ENCODE assay signal across 16 cellular contexts in the genomic region with DNA sequence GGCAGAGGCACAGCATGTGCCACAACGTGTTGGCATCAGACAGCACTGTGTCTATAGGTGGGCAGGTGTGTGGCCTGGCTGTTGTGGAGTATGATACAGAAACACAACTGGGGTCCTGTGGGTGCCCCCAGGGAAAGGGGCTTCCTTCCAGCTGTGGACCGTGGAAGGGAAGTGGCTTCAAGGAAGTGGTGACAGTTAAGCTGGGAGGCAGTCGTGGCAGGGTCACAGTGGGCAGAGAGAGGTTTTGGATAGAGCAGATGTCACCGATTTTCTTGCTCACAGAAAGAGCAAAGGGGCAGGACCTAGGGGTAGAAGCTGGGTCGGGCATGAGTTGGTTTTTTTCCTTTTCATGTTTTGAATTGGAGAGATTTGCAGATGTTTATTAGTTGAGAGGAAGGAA. TPM values are rescaled to one million over a fixed set of nuclear protein-coding genes. Genes with fewer than 3 reads are reported as not detected.
A peak's percentile ranks its signal among the peaks of the same experiment; 100 is the strongest.
DNase-seq lines count a peak whose midpoint lies in the region; ATAC-seq, FAIRE-seq and TF ChIP-seq lines count a peak whose summit lies in the region.
"Had no signal": no experiment of that assay in that cellular context is flagged by ENCODE, and none has a peak within 500 bp of the region (broad histone marks: within the 10 kb centered on the region; RNA-seq: fewer than 3 reads in every experiment).

No MANE protein-coding gene starts in this region.

- BruUV-seq in HepG2 (replicated peaks; lab: Mats Ljungman, UMichigan): no TSS peak

- H4K20me1 ChIP-seq in astrocyte (ENCODE audit: insufficient read depth, low read length) (peaks cover 39% of the 10 kb centered on the region), HepG2 (ENCODE audit: insufficient read depth, low read length) (no peaks in the 10 kb centered on the region)

- no peak for TF ChIP-seq RAD21 in HepG2 (CRISPR knock-in tag; IDR thresholded peaks at IDR 0.05)

- peaks cover 3% of the 10 kb centered on the region for H3K36me3 Mint-ChIP-seq in activated CD4-positive, alpha-beta T cell treated with anti-CD3 and anti-CD28 coated beads, Interleukin-2, amount 10 ng/mL, durations not matched to agents 7 days and 5 days (ENCODE audit: low read depth)
- H3K36me3 Mint-ChIP-seq in astrocyte (ENCODE audit: low read depth, unreplicated experiment) (peaks cover 22% of the 10 kb centered on the region), neural crest cell (ENCODE audit: low read depth) (peaks cover 10% of the 10 kb centered on the region)

- POLR2A ChIA-PET in activated CD4-positive, alpha-beta T cell treated with anti-CD3 and anti-CD28 coated beads, Interleukin-2, amount 10 ng/mL, durations not matched to agents 7 days and 5 days (lab: Charles Lee): no interaction called here
- POLR2A ChIA-PET in HepG2 (lab: Yijun Ruan, JAX): interaction anchor here (0.7 kb wide), 1 partner anchor 12 kb away, joined by 3 read pairs; no protein-coding TSS in a partner anchor

- H3K9me3 ChIP-seq in astrocyte (ENCODE audit: insufficient read depth, low read depth, low read length) (no peaks in the 10 kb centered on the region), pancreas (no peaks in the 10 kb centered on the region), HepG2 (ENCODE audit: low read length) (no peaks in the 10 kb centered on the region)
- H3K9me3 ChIP-seq: A549, SJSA1 had no signal

- H3K9ac ChIP-seq in astrocyte (ENCODE audit: low read length): peak overlapping the region; percentile 10
- H3K9ac ChIP-seq in HepG2 (ENCODE audit: insufficient read depth, low read depth, low read length): no peak overlapping the region

- peaks cover 45% of the 10 kb centered on the region for H3K4me1 Mint-ChIP-seq in activated CD4-positive, alpha-beta T cell treated with anti-CD3 and anti-CD28 coated beads, Interleukin-2, amount 10 ng/mL, durations not matched to agents 7 days and 5 days
- H3K4me1 Mint-ChIP-seq in astrocyte (ENCODE audit: low read depth, unreplicated experiment) (peaks cover 17% of the 10 kb centered on the region), neural crest cell (peaks cover 14% of the 10 kb centered on the region)

- no peaks in the 10 kb centered on the region for H3K27me3 ChIP-seq in astrocyte (ENCODE audit: insufficient read depth, low read length)
- H3K27me3 ChIP-seq in pancreas: no peaks in the 10 kb centered on the region
- no peaks in the 10 kb centered on the region for H3K27me3 ChIP-seq in HepG2 (ENCODE audit: control insufficient read depth in 1 of 2, insufficient read depth in 2 of 2, low read length in 2 of 2)
- H3K27me3 ChIP-seq: SJSA1 had no signal

- H3K27ac Mint-ChIP-seq in activated CD4-positive, alpha-beta T cell treated with anti-CD3 and anti-CD28 coated beads, Interleukin-2, amount 10 ng/mL, durations not matched to agents 7 days and 5 days: peak overlapping the region; percentile 68
- H3K27ac Mint-ChIP-seq in astrocyte (ENCODE audit: unreplicated experiment) (peak overlapping the region; percentile 22), neural crest cell (ENCODE audit: unreplicated experiment) (no peak overlapping the region)

- no peaks in the 10 kb centered on the region for H3K27me3 Mint-ChIP-seq in activated CD4-positive, alpha-beta T cell treated with anti-CD3 and anti-CD28 coated beads, Interleukin-2, amount 10 ng/mL, durations not matched to agents 7 days and 5 days
- H3K27me3 Mint-ChIP-seq in astrocyte (ENCODE audit: low read depth, unreplicated experiment) (no peaks in the 10 kb centered on the region), neural crest cell (ENCODE audit: low read depth) (no peaks in the 10 kb centered on the region)

- H3K36me3 ChIP-seq in astrocyte (ENCODE audit: insufficient read depth, low read length): peaks cover 10% of the 10 kb centered on the region
- no peaks in the 10 kb centered on the region for H3K36me3 ChIP-seq in pancreas
- peaks cover 10 to 14% of the 10 kb centered on the region in 2 experiments; a peak in 3 of 5 replicates for H3K36me3 ChIP-seq in HepG2 (replicated peaks in 1 of 2; ENCODE audit: control insufficient read depth in 1 of 2, insufficient read depth in 2 of 2, low read length in 2 of 2)

- H3K4me1 ChIP-seq in astrocyte (ENCODE audit: insufficient read depth, low read length) (peaks cover 7% of the 10 kb centered on the region), pancreas (peaks cover 0 to 8% (median 4%) of the 10 kb centered on the region in 3 donors), HepG2 (ENCODE audit: insufficient read depth, low read length) (peaks cover 14% of the 10 kb centered on the region)
- H3K4me1 ChIP-seq: SJSA1 had no signal

- intact Hi-C loops in pancreas (cut with DNase I) (no loop called here), HepG2 (cut with micrococcal nuclease; ENCODE audit: unreplicated experiment) (no loop called here)

- CTCF ChIA-PET in activated CD4-positive, alpha-beta T cell treated with anti-CD3 and anti-CD28 coated beads, Interleukin-2, amount 10 ng/mL, durations not matched to agents 7 days and 5 days (lab: Charles Lee): interaction anchor here (0.6 to 6.0 kb wide), 7 partner anchors 10 to 247 kb away, joined by 3 to 48 read pairs (median 3); no protein-coding TSS in a partner anchor
- CTCF ChIA-PET in HepG2 (lab: Yijun Ruan, JAX; ENCODE audit: low intra/inter-chr PET ratio, low total read pairs): no interaction called here

- no peak for TF ChIP-seq POLR2A in GM12891 (IDR thresholded peaks at IDR 0.05; ENCODE audit: low read depth, low read length)
- TF ChIP-seq POLR2A in HepG2 (IDR thresholded peaks at IDR 0.05; ENCODE audit: insufficient read depth in 1 of 2, low read depth in 2 of 2, low read length in 2 of 2): no peak

- FAIRE-seq in GM12891 (lab: Jason Lieb, UNC) (no peak), astrocyte (lab: Jason Lieb, UNC) (no peak), pancreas (lab: Jason Lieb, UNC) (no peak), HepG2 (lab: Jason Lieb, UNC) (no peak)
- FAIRE-seq: A549 had no signal

- 54 to 57% methylated on average over 5 of the region's 5 CpGs for WGBS in pancreas, 2 donors
- WGBS in HepG2 (ENCODE audit: low lambda C conversion rate): 84% methylated on average over 5 of the region's 5 CpGs

- no peak overlapping the region for H3K4me3 Mint-ChIP-seq in activated CD4-positive, alpha-beta T cell treated with anti-CD3 and anti-CD28 coated beads, Interleukin-2, amount 10 ng/mL, durations not matched to agents 7 days and 5 days
- H3K4me3 Mint-ChIP-seq in astrocyte (ENCODE audit: unreplicated experiment) (no peak overlapping the region), neural crest cell (peak overlapping the region; percentile 21)

- H3K4me2 ChIP-seq in astrocyte (ENCODE audit: low read length) (no peak overlapping the region), HepG2 (ENCODE audit: low read depth, low read length) (no peak overlapping the region)
- H3K4me2 ChIP-seq: A549 had no signal

- no peak for DNase-seq in activated CD4-positive, alpha-beta T cell treated with anti-CD3 and anti-CD28 coated beads, Interleukin-2, amount 10 ng/mL, durations not matched to agents 7 days and 5 days
- DNase-seq in activated CD4-positive, alpha-beta T cell treated with anti-CD3 and anti-CD28 coated beads, Interleukin-2, amount 50 U/mL, for 48 hours: no peak
- DNase-seq in GM12891 (ENCODE audit: insufficient read length, low spot score) (no peak), astrocyte (ENCODE audit: low read depth) (no peak), neural crest cell (ENCODE audit: low read depth, low spot score) (no peak), pancreas (no peak), HepG2 (ENCODE audit: low spot score) (no peak)
- DNase-seq: erythroblast; head of caudate nucleus; KBM-7; NCI-H1436; NCI-H345; stimulated activated CD4-positive, alpha-beta T cell treated with anti-CD3 and anti-CD28 coated beads, Interleukin-1b, Interleukin-23, amount 100 ng/mL, for 48 hours had no signal

- ATAC-seq in pancreas (no peak), HepG2 (no peak), GM21515 (IDR thresholded peaks at IDR 0.05; ENCODE audit: unreplicated experiment) (no peak)
- ATAC-seq: A549 had no signal

- TF ChIP-seq EP300 in HepG2 (IDR thresholded peaks at IDR 0.05; ENCODE audit: low read depth in 2 of 2, low read length in 2 of 2): no peak
- no peak for TF ChIP-seq EP300 in HepG2 (CRISPR knock-in tag; IDR thresholded peaks at IDR 0.05; ENCODE audit: borderline replicate concordance)

- H3K4me3 ChIP-seq in astrocyte (ENCODE audit: insufficient read depth, low read depth, low read length) (no peak overlapping the region), pancreas (no peak overlapping the region), HepG2 (replicated peaks in 1 of 3; ENCODE audit: insufficient read depth in 1 of 3, low read depth in 2 of 3, low read length in 3 of 3) (no peak overlapping the region)
- H3K4me3 ChIP-seq: A549, SJSA1 had no signal

- H2AFZ ChIP-seq in astrocyte (ENCODE audit: low read depth, low read length) (no peak overlapping the region), HepG2 (ENCODE audit: low read length) (no peak overlapping the region)

- H3K27ac ChIP-seq in astrocyte (ENCODE audit: low read depth, low read length): no peak overlapping the region
- no peak overlapping the region for H3K27ac ChIP-seq in pancreas
- no peak overlapping the region for H3K27ac ChIP-seq in HepG2 (ENCODE audit: extremely low read length, insufficient read depth, low read length)
- H3K27ac ChIP-seq: A549, SJSA1 had no signal

- no peak for TF ChIP-seq CTCF in astrocyte (IDR thresholded peaks at IDR 0.05; ENCODE audit: insufficient read depth, low read depth, low read length)
- no peak for TF ChIP-seq CTCF in neural crest cell (conservative IDR thresholded peaks at IDR 0.05)
- TF ChIP-seq CTCF in pancreas (IDR thresholded peaks at IDR 0.05): no peak
- no peak for TF ChIP-seq CTCF in HepG2 (CRISPR knock-in tag; IDR thresholded peaks at IDR 0.05)

- in situ Hi-C loops in HepG2 (cut with HindIII; ENCODE audit: extremely low pct_ligation_motif_present, low pct_unique_long_range_greater_than_20kb): no loop called here

- H3K9me3 Mint-ChIP-seq in activated CD4-positive, alpha-beta T cell treated with anti-CD3 and anti-CD28 coated beads, Interleukin-2, amount 10 ng/mL, durations not matched to agents 7 days and 5 days: no peaks in the 10 kb centered on the region
- H3K9me3 Mint-ChIP-seq in astrocyte (ENCODE audit: unreplicated experiment): no peaks in the 10 kb centered on the region
- no peaks in the 10 kb centered on the region for H3K9me3 Mint-ChIP-seq in neural crest cell

- H3K79me2 ChIP-seq in astrocyte (ENCODE audit: insufficient read depth, low read length) (peaks cover 22% of the 10 kb centered on the region), HepG2 (ENCODE audit: insufficient read depth, low read length) (no peaks in the 10 kb centered on the region)

RNA-seq across cellular contexts. Expression of a gene that starts 11.2 kb away (rescaled TPM):
- total RNA-seq in activated CD4-positive, alpha-beta T cell treated with anti-CD3 and anti-CD28 coated beads, Interleukin-2, amount 10 ng/mL, durations not matched to agents 7 days and 5 days: 10 to 100 TPM; 18.4 to 19.0 TPM
- 18.0 TPM for polyA plus RNA-seq in GM12891 (2012; ENCODE audit: low read depth, missing spikeins)
- 21.1 and 22.6 TPM in 2 replicates for total RNA-seq in astrocyte
- 7.7 and 8.0 TPM in 2 replicates for total RNA-seq in neural crest cell
- total RNA-seq in pancreas: 10 to 100 TPM in 4 of 6 donors, 1 to 10 TPM in 2; 8.6 to 12.5 (median 11.4) TPM
- 10 to 100 TPM in 1 of 2 donors, 1 to 10 TPM in 1; 9.5 to 10.3 TPM for polyA plus RNA-seq in pancreas
- total RNA-seq in HepG2 (2016; rRNA removed; fragmentation: Illumina TruSeq; extraction: Trizol): 6.3 and 11.4 TPM in 2 replicates
- total RNA-seq in HepG2 (2016; cell fraction: cytosol; rRNA removed; fragmentation: Illumina TruSeq; extraction: Trizol; ENCODE audit: low read depth): 3.1 and 3.3 TPM in 2 replicates
- total RNA-seq in HepG2 (2016; cell fraction: insoluble cytoplasmic fraction; rRNA removed; fragmentation: Illumina TruSeq; extraction: Trizol): 6.8 and 11.0 TPM in 2 replicates
- total RNA-seq in HepG2 (2016; cell fraction: membrane; rRNA removed; fragmentation: Illumina TruSeq; extraction: Trizol): 6.6 and 6.9 TPM in 2 replicates
- 9.5 and 9.8 TPM in 2 replicates for total RNA-seq in HepG2 (2016; cell fraction: nucleus; rRNA removed; fragmentation: Illumina TruSeq; extraction: Trizol)
- 32.0 and 41.3 TPM in 2 replicates for polyA plus RNA-seq in HepG2 (2011; rRNA removed)
- polyA plus RNA-seq in HepG2 (2011; cell fraction: cytosol; rRNA removed): 40.6 and 43.1 TPM in 2 replicates
- polyA plus RNA-seq in HepG2 (2011; cell fraction: nucleus; rRNA removed): 24.2 and 26.2 TPM in 2 replicates
- 8.4 and 8.8 TPM in 2 replicates for polyA plus RNA-seq in HepG2 (2012)
- 2.0 and 3.1 TPM in 2 replicates for polyA plus RNA-seq in HepG2 (2016; cell fraction: cytosol; fragmentation: Illumina TruSeq; extraction: Trizol; ENCODE audit: low read depth)
- 6.2 and 7.6 TPM in 2 replicates for polyA plus RNA-seq in HepG2 (2016; cell fraction: insoluble cytoplasmic fraction; fragmentation: Illumina TruSeq; extraction: Trizol; ENCODE audit: low read depth)
- 4.8 and 5.1 TPM in 2 replicates for polyA plus RNA-seq in HepG2 (2016; cell fraction: membrane; fragmentation: Illumina TruSeq; extraction: Trizol; ENCODE audit: low read depth)
- polyA plus RNA-seq in HepG2 (2016; cell fraction: nucleus; fragmentation: Illumina TruSeq; extraction: Trizol; ENCODE audit: insufficient read depth, low read depth): 14.8 and 15.7 TPM in 2 replicates
- polyA minus RNA-seq in HepG2 (2011; rRNA and poly(A)+ RNA removed; ENCODE audit: low replicate concordance): 9.3 and 112 TPM in 2 replicates
- 19.9 and 21.3 TPM in 2 replicates for polyA minus RNA-seq in HepG2 (2011; cell fraction: cytosol; rRNA and poly(A)+ RNA removed)
- polyA minus RNA-seq in HepG2 (2011; cell fraction: nucleus; rRNA and poly(A)+ RNA removed): 9.7 and 16.2 TPM in 2 replicates

RNA-seq across cellular contexts. Expression of a gene that starts 14.3 kb away (rescaled TPM):
- total RNA-seq in activated CD4-positive, alpha-beta T cell treated with anti-CD3 and anti-CD28 coated beads, Interleukin-2, amount 10 ng/mL, durations not matched to agents 7 days and 5 days: 10 to 100 TPM; 21.7 to 22.4 TPM
- 13.1 TPM for polyA plus RNA-seq in GM12891 (2012; ENCODE audit: low read depth, missing spikeins)
- total RNA-seq in astrocyte (42.3 and 42.5 TPM in 2 replicates), neural crest cell (78.1 and 84.7 TPM in 2 replicates), pancreas (10 to 100 TPM in 1 of 6 donors, 1 to 10 TPM in 5; 3.8 to 13.5 (median 4.6) TPM), HepG2 (2016; rRNA removed; fragmentation: Illumina TruSeq; extraction: Trizol) (7.4 and 13.7 TPM in 2 replicates)
- polyA plus RNA-seq in pancreas (10 to 100 TPM; 10.1 to 26.8 TPM), HepG2 (2011; rRNA removed) (6.0 and 10.1 TPM in 2 replicates)
- 0.88 and 1.0 TPM in 2 replicates for total RNA-seq in HepG2 (2016; cell fraction: cytosol; rRNA removed; fragmentation: Illumina TruSeq; extraction: Trizol; ENCODE audit: low read depth)
- total RNA-seq in HepG2 (2016; cell fraction: insoluble cytoplasmic fraction; rRNA removed; fragmentation: Illumina TruSeq; extraction: Trizol): 7.5 and 14.8 TPM in 2 replicates
- 3.5 and 3.7 TPM in 2 replicates for total RNA-seq in HepG2 (2016; cell fraction: membrane; rRNA removed; fragmentation: Illumina TruSeq; extraction: Trizol)
- 7.2 and 8.5 TPM in 2 replicates for total RNA-seq in HepG2 (2016; cell fraction: nucleus; rRNA removed; fragmentation: Illumina TruSeq; extraction: Trizol)
- 4.8 and 8.3 TPM in 2 replicates for polyA plus RNA-seq in HepG2 (2011; cell fraction: cytosol; rRNA removed)
- 32.6 and 42.1 TPM in 2 replicates for polyA plus RNA-seq in HepG2 (2011; cell fraction: nucleus; rRNA removed)
- polyA plus RNA-seq in HepG2 (2012): 6.0 and 7.5 TPM in 2 replicates
- polyA plus RNA-seq in HepG2 (2016; cell fraction: cytosol; fragmentation: Illumina TruSeq; extraction: Trizol; ENCODE audit: low read depth): 0.59 and 0.62 TPM in 2 replicates
- 8.3 and 8.7 TPM in 2 replicates for polyA plus RNA-seq in HepG2 (2016; cell fraction: insoluble cytoplasmic fraction; fragmentation: Illumina TruSeq; extraction: Trizol; ENCODE audit: low read depth)
- polyA plus RNA-seq in HepG2 (2016; cell fraction: membrane; fragmentation: Illumina TruSeq; extraction: Trizol; ENCODE audit: low read depth): 2.0 and 2.5 TPM in 2 replicates
- 18.4 and 19.3 TPM in 2 replicates for polyA plus RNA-seq in HepG2 (2016; cell fraction: nucleus; fragmentation: Illumina TruSeq; extraction: Trizol; ENCODE audit: insufficient read depth, low read depth)
- 9.2 and 19.5 TPM in 2 replicates for polyA minus RNA-seq in HepG2 (2011; rRNA and poly(A)+ RNA removed; ENCODE audit: low replicate concordance)
- 8.9 and 9.6 TPM in 2 replicates for polyA minus RNA-seq in HepG2 (2011; cell fraction: cytosol; rRNA and poly(A)+ RNA removed)
- polyA minus RNA-seq in HepG2 (2011; cell fraction: nucleus; rRNA and poly(A)+ RNA removed): 6.3 and 7.0 TPM in 2 replicates

RNA-seq across cellular contexts. Expression of a gene that starts 19.9 kb away (rescaled TPM):
- total RNA-seq in activated CD4-positive, alpha-beta T cell treated with anti-CD3 and anti-CD28 coated beads, Interleukin-2, amount 10 ng/mL, durations not matched to agents 7 days and 5 days: 10 to 100 TPM; 26.5 to 26.6 TPM
- 10.9 TPM for polyA plus RNA-seq in GM12891 (2012; ENCODE audit: low read depth, missing spikeins)
- total RNA-seq in astrocyte: 15.4 and 18.7 TPM in 2 replicates
- total RNA-seq in neural crest cell: 33.4 and 35.2 TPM in 2 replicates
- 10 to 100 TPM in 1 of 6 donors, 1 to 10 TPM in 5; 6.5 to 10.6 (median 8.3) TPM for total RNA-seq in pancreas
- polyA plus RNA-seq in pancreas: 10 to 100 TPM; 12.8 to 17.9 TPM
- 3.6 and 5.6 TPM in 2 replicates for total RNA-seq in HepG2 (2016; rRNA removed; fragmentation: Illumina TruSeq; extraction: Trizol)
- total RNA-seq in HepG2 (2016; cell fraction: cytosol; rRNA removed; fragmentation: Illumina TruSeq; extraction: Trizol; ENCODE audit: low read depth): 7.1 and 10.5 TPM in 2 replicates
- 3.1 and 5.4 TPM in 2 replicates for total RNA-seq in HepG2 (2016; cell fraction: insoluble cytoplasmic fraction; rRNA removed; fragmentation: Illumina TruSeq; extraction: Trizol)
- total RNA-seq in HepG2 (2016; cell fraction: membrane; rRNA removed; fragmentation: Illumina TruSeq; extraction: Trizol): 4.3 and 6.1 TPM in 2 replicates
- 6.3 and 8.6 TPM in 2 replicates for total RNA-seq in HepG2 (2016; cell fraction: nucleus; rRNA removed; fragmentation: Illumina TruSeq; extraction: Trizol)
- polyA plus RNA-seq in HepG2 (2011; rRNA removed): 3.2 and 3.8 TPM in 2 replicates
- polyA plus RNA-seq in HepG2 (2011; cell fraction: cytosol; rRNA removed): 1.6 and 2.0 TPM in 2 replicates
- 23.9 and 35.1 TPM in 2 replicates for polyA plus RNA-seq in HepG2 (2011; cell fraction: nucleus; rRNA removed)
- polyA plus RNA-seq in HepG2 (2012): 15.4 and 28.2 TPM in 2 replicates
- 0.57 and 1.4 TPM in 2 replicates for polyA plus RNA-seq in HepG2 (2016; cell fraction: cytosol; fragmentation: Illumina TruSeq; extraction: Trizol; ENCODE audit: low read depth)
- polyA plus RNA-seq in HepG2 (2016; cell fraction: insoluble cytoplasmic fraction; fragmentation: Illumina TruSeq; extraction: Trizol; ENCODE audit: low read depth): 10.9 and 15.4 TPM in 2 replicates
- 2.9 and 3.9 TPM in 2 replicates for polyA plus RNA-seq in HepG2 (2016; cell fraction: membrane; fragmentation: Illumina TruSeq; extraction: Trizol; ENCODE audit: low read depth)
- polyA plus RNA-seq in HepG2 (2016; cell fraction: nucleus; fragmentation: Illumina TruSeq; extraction: Trizol; ENCODE audit: insufficient read depth, low read depth): 43.7 and 55.5 TPM in 2 replicates
- 5.5 and 8.7 TPM in 2 replicates for polyA minus RNA-seq in HepG2 (2011; rRNA and poly(A)+ RNA removed; ENCODE audit: low replicate concordance)
- polyA minus RNA-seq in HepG2 (2011; cell fraction: cytosol; rRNA and poly(A)+ RNA removed): 2.8 and 3.1 TPM in 2 replicates
- polyA minus RNA-seq in HepG2 (2011; cell fraction: nucleus; rRNA and poly(A)+ RNA removed): 7.0 and 11.2 TPM in 2 replicates

RNA-seq across cellular contexts. Expression of a gene that starts 41.3 kb away (rescaled TPM):
- under 1 TPM; 0.22 to 0.31 TPM for total RNA-seq in activated CD4-positive, alpha-beta T cell treated with anti-CD3 and anti-CD28 coated beads, Interleukin-2, amount 10 ng/mL, durations not matched to agents 7 days and 5 days
- polyA plus RNA-seq in GM12891 (2012; ENCODE audit: low read depth, missing spikeins): 0.15 TPM
- total RNA-seq in astrocyte: 5.2 and 5.9 TPM in 2 replicates
- 1.6 and 2.6 TPM in 2 replicates for total RNA-seq in neural crest cell
- total RNA-seq in pancreas: 1 to 10 TPM; 1.6 to 3.2 (median 1.9) TPM
- 1 to 10 TPM; 2.5 to 2.9 TPM for polyA plus RNA-seq in pancreas
- total RNA-seq in HepG2 (2016; rRNA removed; fragmentation: Illumina TruSeq; extraction: Trizol): 0.11 and 0.13 TPM in 2 replicates
- 0.18 and 0.20 TPM in 2 replicates for total RNA-seq in HepG2 (2016; cell fraction: cytosol; rRNA removed; fragmentation: Illumina TruSeq; extraction: Trizol; ENCODE audit: low read depth)
- 0.19 TPM in 1 of 2 replicates, not detected in the other for total RNA-seq in HepG2 (2016; cell fraction: insoluble cytoplasmic fraction; rRNA removed; fragmentation: Illumina TruSeq; extraction: Trizol)
- total RNA-seq in HepG2 (2016; cell fraction: membrane; rRNA removed; fragmentation: Illumina TruSeq; extraction: Trizol): 0.19 and 0.31 TPM in 2 replicates
- total RNA-seq in HepG2 (2016; cell fraction: nucleus; rRNA removed; fragmentation: Illumina TruSeq; extraction: Trizol): not detected in 2 replicates
- polyA plus RNA-seq in HepG2 (2011; rRNA removed): 1.8 and 2.6 TPM in 2 replicates
- 1.5 and 1.6 TPM in 2 replicates for polyA plus RNA-seq in HepG2 (2011; cell fraction: cytosol; rRNA removed)
- polyA plus RNA-seq in HepG2 (2011; cell fraction: nucleus; rRNA removed): 1.7 and 2.3 TPM in 2 replicates
- polyA plus RNA-seq in HepG2 (2012): 0.57 and 0.99 TPM in 2 replicates
- polyA plus RNA-seq in HepG2 (2016; cell fraction: cytosol; fragmentation: Illumina TruSeq; extraction: Trizol; ENCODE audit: low read depth): 0.20 and 0.23 TPM in 2 replicates
- 0.44 and 0.81 TPM in 2 replicates for polyA plus RNA-seq in HepG2 (2016; cell fraction: insoluble cytoplasmic fraction; fragmentation: Illumina TruSeq; extraction: Trizol; ENCODE audit: low read depth)
- polyA plus RNA-seq in HepG2 (2016; cell fraction: membrane; fragmentation: Illumina TruSeq; extraction: Trizol; ENCODE audit: low read depth): 0.44 and 0.47 TPM in 2 replicates
- 0.28 and 0.49 TPM in 2 replicates for polyA plus RNA-seq in HepG2 (2016; cell fraction: nucleus; fragmentation: Illumina TruSeq; extraction: Trizol; ENCODE audit: insufficient read depth, low read depth)
- polyA minus RNA-seq in HepG2 (2011; rRNA and poly(A)+ RNA removed; ENCODE audit: low replicate concordance): 0.94 and 3.5 TPM in 2 replicates
- polyA minus RNA-seq in HepG2 (2011; cell fraction: cytosol; rRNA and poly(A)+ RNA removed): 0.49 and 0.97 TPM in 2 replicates
- 0.25 and 0.77 TPM in 2 replicates for polyA minus RNA-seq in HepG2 (2011; cell fraction: nucleus; rRNA and poly(A)+ RNA removed)

RNA-seq across cellular contexts. Expression of a gene that starts 43.8 kb away (rescaled TPM):
- total RNA-seq in activated CD4-positive, alpha-beta T cell treated with anti-CD3 and anti-CD28 coated beads, Interleukin-2, amount 10 ng/mL, durations not matched to agents 7 days and 5 days: 10 to 100 TPM; 21.8 to 22.1 TPM
- 12.7 TPM for polyA plus RNA-seq in GM12891 (2012; ENCODE audit: low read depth, missing spikeins)
- total RNA-seq in astrocyte (37.7 and 40.7 TPM in 2 replicates), neural crest cell (35.9 and 38.4 TPM in 2 replicates), pancreas (10 to 100 TPM in 4 of 6 donors, 1 to 10 TPM in 2; 9.2 to 14.1 (median 10.7) TPM), HepG2 (2016; rRNA removed; fragmentation: Illumina TruSeq; extraction: Trizol) (20.6 and 33.8 TPM in 2 replicates)
- polyA plus RNA-seq in pancreas (10 to 100 TPM; 22.3 to 29.3 TPM), HepG2 (2011; rRNA removed) (17.3 and 17.7 TPM in 2 replicates)
- 194 and 197 TPM in 2 replicates for total RNA-seq in HepG2 (2016; cell fraction: cytosol; rRNA removed; fragmentation: Illumina TruSeq; extraction: Trizol; ENCODE audit: low read depth)
- total RNA-seq in HepG2 (2016; cell fraction: insoluble cytoplasmic fraction; rRNA removed; fragmentation: Illumina TruSeq; extraction: Trizol): 22.9 and 35.1 TPM in 2 replicates
- 119 and 127 TPM in 2 replicates for total RNA-seq in HepG2 (2016; cell fraction: membrane; rRNA removed; fragmentation: Illumina TruSeq; extraction: Trizol)
- 13.0 and 13.8 TPM in 2 replicates for total RNA-seq in HepG2 (2016; cell fraction: nucleus; rRNA removed; fragmentation: Illumina TruSeq; extraction: Trizol)
- polyA plus RNA-seq in HepG2 (2011; cell fraction: cytosol; rRNA removed): 16.6 and 23.0 TPM in 2 replicates
- 6.8 and 7.6 TPM in 2 replicates for polyA plus RNA-seq in HepG2 (2011; cell fraction: nucleus; rRNA removed)
- 9.5 and 11.7 TPM in 2 replicates for polyA plus RNA-seq in HepG2 (2012)
- 217 TPM in 2 replicates for polyA plus RNA-seq in HepG2 (2016; cell fraction: cytosol; fragmentation: Illumina TruSeq; extraction: Trizol; ENCODE audit: low read depth)
- polyA plus RNA-seq in HepG2 (2016; cell fraction: insoluble cytoplasmic fraction; fragmentation: Illumina TruSeq; extraction: Trizol; ENCODE audit: low read depth): 24.4 and 25.8 TPM in 2 replicates
- 119 and 124 TPM in 2 replicates for polyA plus RNA-seq in HepG2 (2016; cell fraction: membrane; fragmentation: Illumina TruSeq; extraction: Trizol; ENCODE audit: low read depth)
- 23.8 and 25.6 TPM in 2 replicates for polyA plus RNA-seq in HepG2 (2016; cell fraction: nucleus; fragmentation: Illumina TruSeq; extraction: Trizol; ENCODE audit: insufficient read depth, low read depth)
- 4.2 and 4.3 TPM in 2 replicates for polyA minus RNA-seq in HepG2 (2011; rRNA and poly(A)+ RNA removed; ENCODE audit: low replicate concordance)
- 5.2 and 7.2 TPM in 2 replicates for polyA minus RNA-seq in HepG2 (2011; cell fraction: cytosol; rRNA and poly(A)+ RNA removed)
- 3.6 and 3.9 TPM in 2 replicates for polyA minus RNA-seq in HepG2 (2011; cell fraction: nucleus; rRNA and poly(A)+ RNA removed)
